ENCODE assay signal across 1 cellular context in genomic region chr6:30358340-30358679, GRCh38.
TF ChIP-seq lines count a peak whose summit lies in the region.

No MANE protein-coding gene starts in this region.

TF ChIP-seq in H1, 55 proteins besides CTCF, POLR2A, EP300 and RAD21:
- no peak for TF ChIP-seq MAFK (IDR thresholded peaks at IDR 0.05; ENCODE audit: low read depth, low read length)
TF ChIP-seq in H1: peak in this region for 0.
